7 cellular contexts compared by ENCODE assay signal in the genomic region with DNA sequence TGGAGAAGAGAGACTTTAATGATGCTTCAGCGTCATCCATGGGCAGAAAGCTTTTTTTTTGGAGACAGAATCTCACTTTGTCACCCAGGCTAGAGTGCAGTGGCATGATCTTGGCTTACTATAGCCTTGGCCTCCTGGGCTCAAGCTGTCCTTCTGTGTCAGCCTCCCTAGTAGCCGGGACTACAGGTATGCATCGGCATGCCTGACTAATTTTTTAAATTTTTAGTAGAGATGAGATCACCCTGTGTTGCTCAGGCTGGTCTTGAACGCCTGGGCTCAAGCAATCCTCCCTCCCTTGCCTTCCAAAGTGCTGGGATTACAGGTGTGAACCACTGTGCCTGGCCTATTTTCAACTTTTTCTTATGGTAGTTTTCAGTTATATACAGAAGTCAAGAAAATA.
"Had no signal": no experiment of that assay in that cellular context is flagged by ENCODE, and none has a peak within 500 bp of the region (broad histone marks: within the 10 kb centered on the region; RNA-seq: fewer than 3 reads in every experiment).

No MANE protein-coding gene starts in this region.

- H2AFZ ChIP-seq: GM23248 had no signal

- H3K36me3 ChIP-seq: HAP-1 had no signal

- FAIRE-seq: HepG2 had no signal

- H3K27ac ChIP-seq: GM23248, HL-60 had no signal

- H3K4me1 ChIP-seq: HAP-1 had no signal

- H3K27me3 Mint-ChIP-seq: IgD-negative memory B cell had no signal

- H3K4me3 Mint-ChIP-seq: HFFc6, IgD-negative memory B cell had no signal

- DNase-seq: GM23248, H7, HFFc6 had no signal

- H3K27ac Mint-ChIP-seq: HFFc6, IgD-negative memory B cell had no signal

- H3K4me3 ChIP-seq: GM23248, HAP-1 had no signal

- H3K9ac ChIP-seq: GM23248 had no signal
